ENCODE assay signal across 1 cellular context in the genomic region with DNA sequence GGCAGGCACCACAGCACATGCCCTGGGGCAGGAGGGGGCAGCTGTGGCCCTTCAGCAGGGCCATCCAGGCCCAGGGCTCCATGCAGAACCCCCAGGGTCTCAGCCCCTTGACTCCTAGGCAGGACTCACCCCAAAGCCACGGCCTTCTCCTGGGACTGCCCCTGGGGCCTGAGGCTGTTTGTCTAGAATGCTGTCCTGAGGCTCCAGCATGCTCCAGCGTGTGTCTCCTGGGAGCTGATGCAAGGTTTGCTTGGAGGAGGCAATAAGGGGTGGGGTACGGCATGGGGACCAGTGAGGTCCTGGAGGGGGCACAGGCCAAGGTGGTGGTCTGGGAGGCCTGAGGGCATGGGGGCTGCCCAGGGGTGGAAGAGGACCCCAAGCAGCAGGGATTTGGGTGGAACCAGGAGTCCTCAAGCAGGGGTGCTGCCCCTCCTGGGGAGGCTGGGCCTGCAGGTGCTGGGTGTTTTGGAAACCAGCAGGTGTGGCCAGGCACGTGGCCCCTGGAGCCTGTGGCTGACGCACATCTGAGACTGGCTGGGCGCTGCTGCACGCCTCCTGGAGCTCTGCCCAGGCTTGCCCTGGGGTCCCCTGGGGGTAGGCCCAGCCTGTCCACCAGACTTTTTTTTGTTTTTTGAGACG.
TF ChIP-seq lines count a peak whose summit lies in the region.

No MANE protein-coding gene starts in this region.

TF ChIP-seq in HepG2, 621 proteins besides CTCF, POLR2A, EP300 and RAD21:
- TF ChIP-seq HOXD1 (CRISPR knock-in tag; IDR thresholded peaks at IDR 0.05) (no peak), CEBPG (CRISPR knock-in tag; IDR thresholded peaks at IDR 0.05) (peak; percentile 51; the same call in 1 of the 2 replicates), TBX3 (IDR thresholded peaks at IDR 0.05; ENCODE audit: borderline replicate concordance) (no peak), ZNF75D (CRISPR knock-in tag; IDR thresholded peaks at IDR 0.05; ENCODE audit: borderline replicate concordance) (no peak), ZNF562 (CRISPR knock-in tag; IDR thresholded peaks at IDR 0.05; ENCODE audit: borderline replicate concordance) (no peak), ZNF446 (CRISPR knock-in tag; IDR thresholded peaks at IDR 0.05) (no peak), SAP130 (CRISPR knock-in tag; IDR thresholded peaks at IDR 0.05; ENCODE audit: low read depth) (0 out of 2 replicates have a peak, but pooled peaks have one; percentile 6), RNF2 (conservative IDR thresholded peaks at IDR 0.05; ENCODE audit: low read depth) (no peak), ZSCAN20 (CRISPR knock-in tag; IDR thresholded peaks at IDR 0.05; ENCODE audit: borderline replicate concordance) (no peak), THAP11 (CRISPR knock-in tag; IDR thresholded peaks at IDR 0.05) (no peak), NR2C2 (CRISPR knock-in tag; IDR thresholded peaks at IDR 0.05; ENCODE audit: borderline replicate concordance) (no peak), HIVEP1 (CRISPR knock-in tag; IDR thresholded peaks at IDR 0.05) (no peak), ZBTB38 (CRISPR knock-in tag; IDR thresholded peaks at IDR 0.05) (0 out of 2 replicates have a peak, but pooled peaks have one; percentile 16), CHD2 (IDR thresholded peaks at IDR 0.05; ENCODE audit: low read depth, low read length) (no peak), HOXA3 (CRISPR knock-in tag; IDR thresholded peaks at IDR 0.05) (peak; percentile 21; the same call in 1 of the 2 replicates), NAIF1 (CRISPR knock-in tag; IDR thresholded peaks at IDR 0.05; ENCODE audit: borderline replicate concordance) (no peak), SIN3A (IDR thresholded peaks at IDR 0.05; ENCODE audit: borderline replicate concordance, low read depth, low read length) (no peak), BRCA1 (CRISPR knock-in tag; IDR thresholded peaks at IDR 0.05) (no peak), ETV5 (CRISPR knock-in tag; IDR thresholded peaks at IDR 0.05; ENCODE audit: borderline replicate concordance) (no peak), NR2F2 (IDR thresholded peaks at IDR 0.05; ENCODE audit: borderline replicate concordance, low read depth) (no peak), ZNF512B (CRISPR knock-in tag; IDR thresholded peaks at IDR 0.05; ENCODE audit: borderline replicate concordance) (no peak), MTERF4 (CRISPR knock-in tag; IDR thresholded peaks at IDR 0.05) (no peak), ATF4 (CRISPR knock-in tag; IDR thresholded peaks at IDR 0.05) (peak in 1 of 2 experiments; percentile 88; a peak in 2 of 4 replicates), ZBTB3 (CRISPR knock-in tag; IDR thresholded peaks at IDR 0.05; ENCODE audit: borderline replicate concordance, low read depth) (no peak), MIER3 (CRISPR knock-in tag; IDR thresholded peaks at IDR 0.05; ENCODE audit: borderline replicate concordance) (no peak), WIZ (CRISPR knock-in tag; IDR thresholded peaks at IDR 0.05) (0 out of 2 replicates have a peak, but pooled peaks have one; percentile 11), ZUFSP (CRISPR knock-in tag; IDR thresholded peaks at IDR 0.05; ENCODE audit: borderline replicate concordance) (no peak), POGZ (CRISPR knock-in tag; IDR thresholded peaks at IDR 0.05) (no peak), GFI1 (CRISPR knock-in tag; IDR thresholded peaks at IDR 0.05; ENCODE audit: borderline replicate concordance) (no peak)
- TF ChIP-seq, protein P1, sequence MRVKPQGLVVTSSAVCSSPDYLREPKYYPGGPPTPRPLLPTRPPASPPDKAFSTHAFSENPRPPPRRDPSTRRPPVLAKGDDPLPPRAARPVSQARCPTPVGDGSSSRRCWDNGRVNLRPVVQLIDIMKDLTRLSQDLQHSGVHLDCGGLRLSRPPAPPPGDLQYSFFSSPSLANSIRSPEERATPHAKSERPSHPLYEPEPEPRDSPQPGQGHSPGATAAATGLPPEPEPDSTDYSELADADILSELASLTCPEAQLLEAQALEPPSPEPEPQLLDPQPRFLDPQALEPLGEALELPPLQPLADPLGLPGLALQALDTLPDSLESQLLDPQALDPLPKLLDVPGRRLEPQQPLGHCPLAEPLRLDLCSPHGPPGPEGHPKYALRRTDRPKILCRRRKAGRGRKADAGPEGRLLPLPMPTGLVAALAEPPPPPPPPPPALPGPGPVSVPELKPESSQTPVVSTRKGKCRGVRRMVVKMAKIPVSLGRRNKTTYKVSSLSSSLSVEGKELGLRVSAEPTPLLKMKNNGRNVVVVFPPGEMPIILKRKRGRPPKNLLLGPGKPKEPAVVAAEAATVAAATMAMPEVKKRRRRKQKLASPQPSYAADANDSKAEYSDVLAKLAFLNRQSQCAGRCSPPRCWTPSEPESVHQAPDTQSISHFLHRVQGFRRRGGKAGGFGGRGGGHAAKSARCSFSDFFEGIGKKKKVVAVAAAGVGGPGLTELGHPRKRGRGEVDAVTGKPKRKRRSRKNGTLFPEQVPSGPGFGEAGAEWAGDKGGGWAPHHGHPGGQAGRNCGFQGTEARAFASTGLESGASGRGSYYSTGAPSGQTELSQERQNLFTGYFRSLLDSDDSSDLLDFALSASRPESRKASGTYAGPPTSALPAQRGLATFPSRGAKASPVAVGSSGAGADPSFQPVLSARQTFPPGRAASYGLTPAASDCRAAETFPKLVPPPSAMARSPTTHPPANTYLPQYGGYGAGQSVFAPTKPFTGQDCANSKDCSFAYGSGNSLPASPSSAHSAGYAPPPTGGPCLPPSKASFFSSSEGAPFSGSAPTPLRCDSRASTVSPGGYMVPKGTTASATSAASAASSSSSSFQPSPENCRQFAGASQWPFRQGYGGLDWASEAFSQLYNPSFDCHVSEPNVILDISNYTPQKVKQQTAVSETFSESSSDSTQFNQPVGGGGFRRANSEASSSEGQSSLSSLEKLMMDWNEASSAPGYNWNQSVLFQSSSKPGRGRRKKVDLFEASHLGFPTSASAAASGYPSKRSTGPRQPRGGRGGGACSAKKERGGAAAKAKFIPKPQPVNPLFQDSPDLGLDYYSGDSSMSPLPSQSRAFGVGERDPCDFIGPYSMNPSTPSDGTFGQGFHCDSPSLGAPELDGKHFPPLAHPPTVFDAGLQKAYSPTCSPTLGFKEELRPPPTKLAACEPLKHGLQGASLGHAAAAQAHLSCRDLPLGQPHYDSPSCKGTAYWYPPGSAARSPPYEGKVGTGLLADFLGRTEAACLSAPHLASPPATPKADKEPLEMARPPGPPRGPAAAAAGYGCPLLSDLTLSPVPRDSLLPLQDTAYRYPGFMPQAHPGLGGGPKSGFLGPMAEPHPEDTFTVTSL (CRISPR knock-in tag; IDR thresholded peaks at IDR 0.05; ENCODE audit: borderline replicate concordance): no peak
- TF ChIP-seq, protein P2, sequence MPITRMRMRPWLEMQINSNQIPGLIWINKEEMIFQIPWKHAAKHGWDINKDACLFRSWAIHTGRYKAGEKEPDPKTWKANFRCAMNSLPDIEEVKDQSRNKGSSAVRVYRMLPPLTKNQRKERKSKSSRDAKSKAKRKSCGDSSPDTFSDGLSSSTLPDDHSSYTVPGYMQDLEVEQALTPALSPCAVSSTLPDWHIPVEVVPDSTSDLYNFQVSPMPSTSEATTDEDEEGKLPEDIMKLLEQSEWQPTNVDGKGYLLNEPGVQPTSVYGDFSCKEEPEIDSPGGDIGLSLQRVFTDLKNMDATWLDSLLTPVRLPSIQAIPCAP (CRISPR knock-in tag; IDR thresholded peaks at IDR 0.05; ENCODE audit: low read depth): no peak
- TF ChIP-seq, protein P3, sequence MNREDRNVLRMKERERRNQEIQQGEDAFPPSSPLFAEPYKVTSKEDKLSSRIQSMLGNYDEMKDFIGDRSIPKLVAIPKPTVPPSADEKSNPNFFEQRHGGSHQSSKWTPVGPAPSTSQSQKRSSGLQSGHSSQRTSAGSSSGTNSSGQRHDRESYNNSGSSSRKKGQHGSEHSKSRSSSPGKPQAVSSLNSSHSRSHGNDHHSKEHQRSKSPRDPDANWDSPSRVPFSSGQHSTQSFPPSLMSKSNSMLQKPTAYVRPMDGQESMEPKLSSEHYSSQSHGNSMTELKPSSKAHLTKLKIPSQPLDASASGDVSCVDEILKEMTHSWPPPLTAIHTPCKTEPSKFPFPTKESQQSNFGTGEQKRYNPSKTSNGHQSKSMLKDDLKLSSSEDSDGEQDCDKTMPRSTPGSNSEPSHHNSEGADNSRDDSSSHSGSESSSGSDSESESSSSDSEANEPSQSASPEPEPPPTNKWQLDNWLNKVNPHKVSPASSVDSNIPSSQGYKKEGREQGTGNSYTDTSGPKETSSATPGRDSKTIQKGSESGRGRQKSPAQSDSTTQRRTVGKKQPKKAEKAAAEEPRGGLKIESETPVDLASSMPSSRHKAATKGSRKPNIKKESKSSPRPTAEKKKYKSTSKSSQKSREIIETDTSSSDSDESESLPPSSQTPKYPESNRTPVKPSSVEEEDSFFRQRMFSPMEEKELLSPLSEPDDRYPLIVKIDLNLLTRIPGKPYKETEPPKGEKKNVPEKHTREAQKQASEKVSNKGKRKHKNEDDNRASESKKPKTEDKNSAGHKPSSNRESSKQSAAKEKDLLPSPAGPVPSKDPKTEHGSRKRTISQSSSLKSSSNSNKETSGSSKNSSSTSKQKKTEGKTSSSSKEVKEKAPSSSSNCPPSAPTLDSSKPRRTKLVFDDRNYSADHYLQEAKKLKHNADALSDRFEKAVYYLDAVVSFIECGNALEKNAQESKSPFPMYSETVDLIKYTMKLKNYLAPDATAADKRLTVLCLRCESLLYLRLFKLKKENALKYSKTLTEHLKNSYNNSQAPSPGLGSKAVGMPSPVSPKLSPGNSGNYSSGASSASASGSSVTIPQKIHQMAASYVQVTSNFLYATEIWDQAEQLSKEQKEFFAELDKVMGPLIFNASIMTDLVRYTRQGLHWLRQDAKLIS (CRISPR knock-in tag; IDR thresholded peaks at IDR 0.05): no peak
- TF ChIP-seq, protein P4, sequence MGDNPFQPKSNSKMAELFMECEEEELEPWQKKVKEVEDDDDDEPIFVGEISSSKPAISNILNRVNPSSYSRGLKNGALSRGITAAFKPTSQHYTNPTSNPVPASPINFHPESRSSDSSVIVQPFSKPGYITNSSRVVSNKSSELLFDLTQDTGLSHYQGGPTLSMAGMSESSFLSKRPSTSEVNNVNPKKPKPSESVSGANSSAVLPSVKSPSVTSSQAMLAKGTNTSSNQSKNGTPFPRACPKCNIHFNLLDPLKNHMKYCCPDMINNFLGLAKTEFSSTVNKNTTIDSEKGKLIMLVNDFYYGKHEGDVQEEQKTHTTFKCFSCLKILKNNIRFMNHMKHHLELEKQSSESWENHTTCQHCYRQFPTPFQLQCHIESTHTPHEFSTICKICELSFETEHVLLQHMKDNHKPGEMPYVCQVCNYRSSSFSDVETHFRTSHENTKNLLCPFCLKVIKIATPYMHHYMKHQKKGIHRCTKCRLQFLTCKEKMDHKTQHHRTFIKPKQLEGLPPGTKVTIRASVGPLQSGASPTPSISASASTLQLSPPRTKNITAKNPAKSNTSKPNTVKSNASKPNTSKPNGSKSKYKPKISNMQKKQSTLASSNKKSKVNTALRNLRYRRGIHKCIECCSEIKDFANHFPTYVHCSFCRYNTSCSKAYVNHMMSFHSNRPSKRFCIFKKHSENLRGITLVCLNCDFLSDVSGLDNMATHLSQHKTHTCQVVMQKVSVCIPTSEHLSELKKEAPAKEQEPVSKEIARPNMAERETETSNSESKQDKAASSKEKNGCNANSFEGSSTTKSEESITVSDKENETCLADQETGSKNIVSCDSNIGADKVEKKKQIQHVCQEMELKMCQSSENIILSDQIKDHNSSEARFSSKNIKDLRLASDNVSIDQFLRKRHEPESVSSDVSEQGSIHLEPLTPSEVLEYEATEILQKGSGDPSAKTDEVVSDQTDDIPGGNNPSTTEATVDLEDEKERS (CRISPR knock-in tag; IDR thresholded peaks at IDR 0.05): no peak
